ENCODE assay signal across 8 cellular contexts in genomic region chr4:138981930-138982390, GRCh38. TPM values are rescaled to one million over a fixed set of nuclear protein-coding genes. Genes with fewer than 3 reads are reported as not detected.
DNase-seq lines count a peak whose midpoint lies in the region; ATAC-seq, FAIRE-seq and TF ChIP-seq lines count a peak whose summit lies in the region.

No MANE protein-coding gene starts in this region.

- peak; percentile 43 for DNase-seq in HuH-7 (ENCODE audit: low spot score)
- no peak for DNase-seq in astrocyte of the cerebellum (ENCODE audit: low read depth)
- DNase-seq in keratinocyte (ENCODE audit: low read depth, low spot score): no peak
- DNase-seq in substantia nigra (lab: John Stamatoyannopoulos, UW): peak in 11 of 49 donors; percentile 4 to 43 (median 10)
- DNase-seq in stimulated activated CD4-positive, alpha-beta T cell treated with anti-CD3 and anti-CD28 coated beads, Interleukin-15, amount 100 ng/mL, for 24 hours: no peak
- no peak for DNase-seq in NCI-H69 (lab: John Stamatoyannopoulos, UW)
- no peak for DNase-seq in COLO829 (ENCODE audit: low spot score)

- ATAC-seq in GM21515 (IDR thresholded peaks at IDR 0.05; ENCODE audit: unreplicated experiment): no peak

- in situ Hi-C loops in astrocyte of the cerebellum (cut with HindIII; ENCODE audit: low sequenced_read_pairs): no loop called here

- TF ChIP-seq CTCF in astrocyte of the cerebellum (IDR thresholded peaks at IDR 0.05; ENCODE audit: low read depth, low read length, missing control alignments) (peak; percentile 25), keratinocyte (optimal IDR thresholded peaks at IDR 0.05 in 1 of 3, IDR thresholded peaks at IDR 0.05 in 1 of 3, conservative IDR thresholded peaks at IDR 0.05 in 1 of 3; ENCODE audit: extremely low read depth in 1 of 3, insufficient read depth in 2 of 3, low read length in 3 of 3) (peak in 2 of 3 experiments; percentile 15 to 26)

- H4K20me1 ChIP-seq in keratinocyte (ENCODE audit: control insufficient read depth, extremely low read depth, insufficient read depth, low read length): no peaks in the 10 kb centered on the region

- no peaks in the 10 kb centered on the region for H3K9me3 ChIP-seq in keratinocyte (ENCODE audit: control insufficient read depth, low read depth, low read length)

- no peaks in the 10 kb centered on the region for H3K9me1 ChIP-seq in keratinocyte (ENCODE audit: control insufficient read depth, extremely low read depth, insufficient read depth, low read length)

- no peak overlapping the region for H3K27ac ChIP-seq in keratinocyte (ENCODE audit: control insufficient read depth, insufficient read depth, low read length)
- peak overlapping the region; percentile 51 for H3K27ac ChIP-seq in substantia nigra (ENCODE audit: low read depth, low read length, poor library complexity, severe bottlenecking)

- H3K4me3 ChIP-seq in astrocyte of the cerebellum (ENCODE audit: low read depth, low read length) (no peak overlapping the region), keratinocyte (ENCODE audit: control insufficient read depth in 2 of 3, extremely low read depth in 1 of 3, insufficient read depth in 2 of 3, low read depth in 1 of 3, low read length in 3 of 3) (no peak overlapping the region)

- H2AFZ ChIP-seq in keratinocyte (ENCODE audit: control insufficient read depth, low read length): no peak overlapping the region

- H3K4me2 ChIP-seq in keratinocyte (ENCODE audit: control insufficient read depth, extremely low read depth, insufficient read depth, low read depth, low read length): no peak overlapping the region

- no peaks in the 10 kb centered on the region for H3K27me3 ChIP-seq in keratinocyte (ENCODE audit: control insufficient read depth, extremely low read depth, insufficient read depth, low read length)

- H3K9ac ChIP-seq in keratinocyte (ENCODE audit: control insufficient read depth, extremely low read depth, insufficient read depth, low read length): no peak overlapping the region

- no peaks in the 10 kb centered on the region for H3K36me3 ChIP-seq in keratinocyte (ENCODE audit: control insufficient read depth in 2 of 2, extremely low read depth in 1 of 2, insufficient read depth in 2 of 2, low read length in 2 of 2)

- H3K79me2 ChIP-seq in keratinocyte (ENCODE audit: control insufficient read depth, insufficient read depth, low read length): no peaks in the 10 kb centered on the region

- peak; percentile 46 for FAIRE-seq in keratinocyte (lab: Jason Lieb, UNC)

- peaks cover 6% of the 10 kb centered on the region for H3K4me1 ChIP-seq in keratinocyte (ENCODE audit: control insufficient read depth, extremely low read depth, insufficient read depth, low read length)

- dilution Hi-C loops in keratinocyte (cut with MboI; ENCODE audit: extremely low pct_ligation_motif_present, low sequenced_read_pairs): no loop called here

RNA-seq across cellular contexts. Expression of gene NOCT, which starts 33.6 kb away (rescaled TPM):
- 12.6 to 25.9 TPM (median 14.0 TPM) in 3 replicates for polyA plus RNA-seq in keratinocyte
- 7.3 TPM for polyA plus RNA-seq in keratinocyte (2011; ENCODE audit: low read depth)
- 12.0 and 18.6 TPM in 2 replicates for polyA plus RNA-seq in keratinocyte (2011; cell fraction: cytosol; rRNA removed)
- polyA plus RNA-seq in keratinocyte (2011; cell fraction: nucleus; rRNA removed): 34.7 and 42.0 TPM in 2 replicates
- polyA plus RNA-seq in keratinocyte (2012; ENCODE audit: low replicate concordance): 23.3 and 40.5 TPM in 2 replicates
- polyA minus RNA-seq in keratinocyte: 47.5 to 94.3 TPM (median 49.5 TPM) in 3 replicates
- 51.2 TPM for polyA minus RNA-seq in keratinocyte (2011; cell fraction: cytosol; rRNA and poly(A)+ RNA removed)
- polyA minus RNA-seq in keratinocyte (2011; cell fraction: nucleus; rRNA and poly(A)+ RNA removed): 68.3 and 112 TPM in 2 replicates
